In the genomic region with DNA sequence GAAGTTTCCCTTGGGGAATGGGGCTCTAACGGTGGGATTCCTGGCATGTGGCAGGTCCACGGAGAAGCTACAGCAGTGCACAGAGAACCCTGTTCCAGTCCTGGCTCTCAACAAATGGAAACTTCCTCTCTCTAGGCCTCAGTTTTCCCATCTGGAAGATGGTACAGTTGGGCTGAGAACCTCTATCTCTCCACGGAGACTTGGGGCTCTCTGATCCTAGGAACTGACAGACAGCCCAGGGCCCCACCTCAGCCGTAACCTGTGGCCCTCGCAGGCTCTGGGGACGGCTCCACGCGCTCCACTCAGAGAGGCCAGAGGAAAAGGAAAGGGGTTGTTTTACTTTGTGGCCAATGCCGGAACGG, we compare ENCODE assay signal across 1 cellular context.
TF ChIP-seq lines count a peak whose summit lies in the region.

No MANE protein-coding gene starts in this region.

TF ChIP-seq in HepG2, 621 proteins besides CTCF, POLR2A, EP300 and RAD21 (continued from another document and continues in another):
- TF ChIP-seq SNAPC4 (CRISPR knock-in tag; IDR thresholded peaks at IDR 0.05) (no peak), ZNF441 (CRISPR knock-in tag; IDR thresholded peaks at IDR 0.05; ENCODE audit: borderline replicate concordance) (no peak), ZNF292 (CRISPR knock-in tag; IDR thresholded peaks at IDR 0.05; ENCODE audit: borderline replicate concordance, low read depth) (no peak), XRCC5 (optimal IDR thresholded peaks at IDR 0.05; ENCODE audit: low read length) (no peak), ESRRA (CRISPR knock-in tag; IDR thresholded peaks at IDR 0.05; ENCODE audit: low read depth) (no peak), ZNF24 (IDR thresholded peaks at IDR 0.05) (no peak), ZNF770 (CRISPR knock-in tag; IDR thresholded peaks at IDR 0.05) (no peak), ZNF678 (CRISPR knock-in tag; IDR thresholded peaks at IDR 0.05) (no peak), POGK (CRISPR knock-in tag; conservative IDR thresholded peaks at IDR 0.05) (peak; percentile 58; the same call in 1 of the 2 replicates), ZNF513 (CRISPR knock-in tag; conservative IDR thresholded peaks at IDR 0.05) (no peak), SNAI1 (CRISPR knock-in tag; IDR thresholded peaks at IDR 0.05; ENCODE audit: borderline replicate concordance) (peak; percentile 5; the same call in 1 of the 2 replicates), ZBTB46 (CRISPR knock-in tag; IDR thresholded peaks at IDR 0.05; ENCODE audit: borderline replicate concordance) (no peak), KLF11 (CRISPR knock-in tag; IDR thresholded peaks at IDR 0.05) (no peak), MIXL1 (CRISPR knock-in tag; IDR thresholded peaks at IDR 0.05) (no peak), ZNF891 (CRISPR knock-in tag; IDR thresholded peaks at IDR 0.05) (peak; percentile 32; the same call in 1 of the 2 replicates), GLI4 (CRISPR knock-in tag; IDR thresholded peaks at IDR 0.05; ENCODE audit: borderline replicate concordance) (no peak), SAFB2 (CRISPR knock-in tag; IDR thresholded peaks at IDR 0.05; ENCODE audit: borderline replicate concordance, low read depth) (0 out of 2 replicates have a peak, but pooled peaks have one; percentile 26), ZNF792 (CRISPR knock-in tag; IDR thresholded peaks at IDR 0.05) (no peak), ZNF558 (CRISPR knock-in tag; IDR thresholded peaks at IDR 0.05; ENCODE audit: borderline replicate concordance) (no peak), ATF6 (CRISPR knock-in tag; conservative IDR thresholded peaks at IDR 0.05) (no peak), ZNF138 (CRISPR knock-in tag; IDR thresholded peaks at IDR 0.05; ENCODE audit: low read depth) (0 out of 2 replicates have a peak, but pooled peaks have one; percentile 29), ZNF224 (CRISPR knock-in tag; IDR thresholded peaks at IDR 0.05) (no peak), STAT6 (CRISPR knock-in tag; IDR thresholded peaks at IDR 0.05; ENCODE audit: borderline replicate concordance) (no peak), ATRX (CRISPR knock-in tag; IDR thresholded peaks at IDR 0.05; ENCODE audit: borderline replicate concordance) (no peak), ZZZ3 (CRISPR knock-in tag; IDR thresholded peaks at IDR 0.05; ENCODE audit: borderline replicate concordance) (no peak), PHF5A (CRISPR knock-in tag; IDR thresholded peaks at IDR 0.05; ENCODE audit: low read depth, unreplicated experiment) (no peak), ZNF329 (CRISPR knock-in tag; IDR thresholded peaks at IDR 0.05; ENCODE audit: low read depth) (no peak), ZNF350 (CRISPR knock-in tag; IDR thresholded peaks at IDR 0.05; ENCODE audit: borderline replicate concordance, low read depth) (no peak), MYC (CRISPR knock-in tag; IDR thresholded peaks at IDR 0.05; ENCODE audit: borderline replicate concordance) (0 out of 2 replicates have a peak, but pooled peaks have one; percentile 32), HOMEZ (CRISPR knock-in tag; IDR thresholded peaks at IDR 0.05; ENCODE audit: low read depth) (no peak), NFKB2 (CRISPR knock-in tag; IDR thresholded peaks at IDR 0.05; ENCODE audit: borderline replicate concordance) (0 out of 2 replicates have a peak, but pooled peaks have one; percentile 28)
- TF ChIP-seq, protein P1, sequence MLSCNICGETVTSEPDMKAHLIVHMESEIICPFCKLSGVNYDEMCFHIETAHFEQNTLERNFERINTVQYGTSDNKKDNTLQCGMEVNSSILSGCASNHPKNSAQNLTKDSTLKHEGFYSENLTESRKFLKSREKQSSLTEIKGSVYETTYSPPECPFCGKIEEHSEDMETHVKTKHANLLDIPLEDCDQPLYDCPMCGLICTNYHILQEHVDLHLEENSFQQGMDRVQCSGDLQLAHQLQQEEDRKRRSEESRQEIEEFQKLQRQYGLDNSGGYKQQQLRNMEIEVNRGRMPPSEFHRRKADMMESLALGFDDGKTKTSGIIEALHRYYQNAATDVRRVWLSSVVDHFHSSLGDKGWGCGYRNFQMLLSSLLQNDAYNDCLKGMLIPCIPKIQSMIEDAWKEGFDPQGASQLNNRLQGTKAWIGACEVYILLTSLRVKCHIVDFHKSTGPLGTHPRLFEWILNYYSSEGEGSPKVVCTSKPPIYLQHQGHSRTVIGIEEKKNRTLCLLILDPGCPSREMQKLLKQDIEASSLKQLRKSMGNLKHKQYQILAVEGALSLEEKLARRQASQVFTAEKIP (CRISPR knock-in tag; IDR thresholded peaks at IDR 0.05; ENCODE audit: borderline replicate concordance), result no peak
- TF ChIP-seq, protein P2, sequence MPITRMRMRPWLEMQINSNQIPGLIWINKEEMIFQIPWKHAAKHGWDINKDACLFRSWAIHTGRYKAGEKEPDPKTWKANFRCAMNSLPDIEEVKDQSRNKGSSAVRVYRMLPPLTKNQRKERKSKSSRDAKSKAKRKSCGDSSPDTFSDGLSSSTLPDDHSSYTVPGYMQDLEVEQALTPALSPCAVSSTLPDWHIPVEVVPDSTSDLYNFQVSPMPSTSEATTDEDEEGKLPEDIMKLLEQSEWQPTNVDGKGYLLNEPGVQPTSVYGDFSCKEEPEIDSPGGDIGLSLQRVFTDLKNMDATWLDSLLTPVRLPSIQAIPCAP (CRISPR knock-in tag; IDR thresholded peaks at IDR 0.05; ENCODE audit: low read depth), result no peak
